19 cellular contexts compared by ENCODE assay signal in the genomic region with DNA sequence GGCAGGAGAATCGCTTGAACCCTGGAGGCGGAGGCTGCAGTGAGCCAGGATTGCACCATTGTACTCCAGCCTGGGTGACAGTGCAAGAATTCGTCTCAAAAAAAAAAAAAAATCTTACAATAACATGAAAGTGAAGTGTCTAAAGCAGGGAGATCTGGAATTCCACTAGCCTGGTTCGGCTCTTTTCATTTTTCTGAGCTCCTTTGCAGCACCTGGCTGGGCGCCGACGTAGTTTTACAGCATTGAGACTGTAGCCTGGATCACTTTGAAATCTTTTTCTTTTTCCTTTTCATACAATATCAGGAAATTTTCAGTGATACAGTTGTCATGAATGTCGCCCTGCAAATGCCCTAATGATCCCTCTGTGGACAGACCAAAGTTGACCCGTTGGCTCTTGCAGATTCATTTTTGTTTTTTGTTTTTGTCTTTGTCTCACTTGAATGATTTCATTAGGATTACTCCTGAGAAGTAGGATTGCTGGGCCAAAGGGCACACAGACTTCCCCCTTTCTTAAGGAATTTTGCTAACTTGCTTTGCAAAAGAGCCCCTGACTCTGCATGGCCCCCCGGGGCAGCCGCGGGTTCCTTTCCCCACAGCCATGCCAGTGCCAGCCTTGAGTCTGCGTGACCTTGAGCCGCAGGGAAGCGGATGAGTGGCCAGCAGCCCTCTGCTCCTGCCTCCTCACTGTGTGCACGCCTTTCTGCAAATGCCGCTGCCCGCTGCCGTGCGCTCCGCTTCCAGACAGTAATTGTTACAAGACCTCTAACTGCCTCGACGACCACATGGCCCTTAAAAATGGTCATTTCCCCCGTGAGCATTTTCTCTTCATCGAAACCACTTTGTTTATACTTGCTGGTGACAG. TPM values are rescaled to one million over a fixed set of nuclear protein-coding genes. Genes with fewer than 3 reads are reported as not detected.
"Had no signal": no experiment of that assay in that cellular context is flagged by ENCODE, and none has a peak within 500 bp of the region (broad histone marks: within the 10 kb centered on the region; RNA-seq: fewer than 3 reads in every experiment).

No MANE protein-coding gene starts in this region.

- H3K27ac ChIP-seq: lower lobe of right lung, psoas muscle, thoracic aorta had no signal

- DNase-seq: activated B cell treated with CpG ODN at 0.5 μM for 24 hours; activated CD4-positive, alpha-beta T cell treated with anti-CD3 and anti-CD28 coated beads for 48 hours; activated CD8-positive, alpha-beta memory T cell treated with anti-CD3 and anti-CD28 coated beads, Interleukin-2, amount 50 U/mL, for 4 hours; activated CD8-positive, alpha-beta T cell treated with anti-CD3 and anti-CD28 coated beads for 36 hours; activated naive CD4-positive, alpha-beta T cell; activated naive CD8-positive, alpha-beta T cell treated with anti-CD3 and anti-CD28 coated beads, Interleukin-2, amount 10 ng/mL, durations not matched to agents 7 days and 5 days; aorta; hippocampal formation; immature natural killer cell; left cardiac atrium; lower lobe of right lung; nephron progenitor cell; stimulated activated CD4-positive, alpha-beta T cell treated with anti-CD3 and anti-CD28 coated beads, Interleukin-1b, Interleukin-23, amount 100 ng/mL, for 48 hours had no signal

- H3K27me3 ChIP-seq: esophagus muscularis mucosa had no signal

- H3K4me3 ChIP-seq: esophagus muscularis mucosa, lower lobe of right lung, psoas muscle, thoracic aorta had no signal

- H3K9me3 ChIP-seq: esophagus muscularis mucosa, lower lobe of right lung, psoas muscle, thoracic aorta had no signal

- H3K4me1 ChIP-seq: lower lobe of right lung had no signal

- FAIRE-seq: bronchial epithelial cell, TTC549 had no signal

- H3K36me3 ChIP-seq: thoracic aorta had no signal

- ATAC-seq: activated CD8-positive, alpha-beta T cell treated with anti-CD3 and anti-CD28 coated beads for 36 hours; left cardiac atrium; lower lobe of right lung; psoas muscle had no signal

RNA-seq across cellular contexts. Expression of a gene that starts 28.0 kb away (rescaled TPM):
- total RNA-seq: activated B cell treated with CpG ODN at 0.5 μM for 24 hours; activated T-helper 1 cell treated with anti-CD3 and anti-CD28 coated beads, Interleukin-12 subunit alpha, Interleukin-12 subunit beta, Interleukin-2, Interleukin-4 antibody, amounts not matched to agents 30 ng/mL and 10 ng/mL and 1 ng/mL, durations not matched to agents 14 hours and 24 hours and 36 hours had no signal
